ENCODE assay signal across 8 cellular contexts in genomic region chr11:606245-606644, GRCh38. TPM values are rescaled to one million over a fixed set of nuclear protein-coding genes. Genes with fewer than 3 reads are reported as not detected.
A peak's percentile ranks its signal among the peaks of the same experiment; 100 is the strongest.
DNase-seq lines count a peak whose midpoint lies in the region; ATAC-seq, FAIRE-seq and TF ChIP-seq lines count a peak whose summit lies in the region.
"Had no signal": no experiment of that assay in that cellular context is flagged by ENCODE, and none has a peak within 500 bp of the region (broad histone marks: within the 10 kb centered on the region; RNA-seq: fewer than 3 reads in every experiment).

No MANE protein-coding gene starts in this region.

- H3K9me3 ChIP-seq in aorta (ENCODE audit: control insufficient read depth, low read length) (no peaks in the 10 kb centered on the region), ascending aorta (no peaks in the 10 kb centered on the region)

- H3K27me3 Mint-ChIP-seq in activated naive CD8-positive, alpha-beta T cell treated with anti-CD3 and anti-CD28 coated beads, Interleukin-2, amount 50 U/mL, for 24 hours: no peaks in the 10 kb centered on the region
- no peaks in the 10 kb centered on the region for H3K27me3 Mint-ChIP-seq in activated naive CD8-positive, alpha-beta T cell treated with anti-CD3 and anti-CD28 coated beads for 36 hours
- H3K27me3 Mint-ChIP-seq: stimulated activated memory B cell treated with anti-CD40 and anti-IgM and Interleukin-4, amounts not matched to agents 10 μg/mL and 1 μg/mL and 100 μg/mL, for 72 hours had no signal

- H3K27ac ChIP-seq in aorta (ENCODE audit: low read depth in 1 of 2, low read length in 2 of 2): no peak overlapping the region
- no peak overlapping the region for H3K27ac ChIP-seq in ascending aorta

- no peaks in the 10 kb centered on the region for H3K9me3 Mint-ChIP-seq in activated naive CD8-positive, alpha-beta T cell treated with anti-CD3 and anti-CD28 coated beads, Interleukin-2, amount 50 U/mL, for 24 hours
- H3K9me3 Mint-ChIP-seq in activated naive CD8-positive, alpha-beta T cell treated with anti-CD3 and anti-CD28 coated beads for 36 hours: no peaks in the 10 kb centered on the region
- H3K9me3 Mint-ChIP-seq: stimulated activated memory B cell treated with anti-CD40 and anti-IgM and Interleukin-4, amounts not matched to agents 10 μg/mL and 1 μg/mL and 100 μg/mL, for 72 hours had no signal

- ATAC-seq in activated naive CD8-positive, alpha-beta T cell treated with anti-CD3 and anti-CD28 coated beads, Interleukin-2, amount 50 U/mL, for 24 hours: no peak
- peak; percentile 88 to 92 for ATAC-seq in left cardiac atrium
- peak; percentile 31 for ATAC-seq in aorta (ENCODE audit: low FRiP score)
- ATAC-seq: stimulated activated memory B cell treated with anti-CD40 and anti-IgM and Interleukin-4, amounts not matched to agents 10 μg/mL and 1 μg/mL and 100 μg/mL, for 72 hours had no signal

- peaks cover 4% of the 10 kb centered on the region for H3K4me1 Mint-ChIP-seq in activated naive CD8-positive, alpha-beta T cell treated with anti-CD3 and anti-CD28 coated beads, Interleukin-2, amount 50 U/mL, for 24 hours
- H3K4me1 Mint-ChIP-seq in activated naive CD8-positive, alpha-beta T cell treated with anti-CD3 and anti-CD28 coated beads for 36 hours: peaks cover 4% of the 10 kb centered on the region
- H3K4me1 Mint-ChIP-seq: stimulated activated memory B cell treated with anti-CD40 and anti-IgM and Interleukin-4, amounts not matched to agents 10 μg/mL and 1 μg/mL and 100 μg/mL, for 72 hours had no signal

- 59 to 64% methylated on average over 19 of the region's 19 CpGs for WGBS in aorta, 2 donors

- H3K4me1 ChIP-seq in aorta (ENCODE audit: control insufficient read depth in 1 of 2, insufficient read depth in 2 of 2, low read length in 2 of 2) (no peaks in the 10 kb centered on the region), ascending aorta (no peaks in the 10 kb centered on the region)

- H3K27ac Mint-ChIP-seq in activated naive CD8-positive, alpha-beta T cell treated with anti-CD3 and anti-CD28 coated beads, Interleukin-2, amount 50 U/mL, for 24 hours: peak overlapping the region; percentile 18
- H3K27ac Mint-ChIP-seq in activated naive CD8-positive, alpha-beta T cell treated with anti-CD3 and anti-CD28 coated beads for 36 hours: no peak overlapping the region
- H3K27ac Mint-ChIP-seq: stimulated activated memory B cell treated with anti-CD40 and anti-IgM and Interleukin-4, amounts not matched to agents 10 μg/mL and 1 μg/mL and 100 μg/mL, for 72 hours had no signal

- H3K36me3 Mint-ChIP-seq in activated naive CD8-positive, alpha-beta T cell treated with anti-CD3 and anti-CD28 coated beads, Interleukin-2, amount 50 U/mL, for 24 hours (ENCODE audit: low read depth): peaks cover 32% of the 10 kb centered on the region
- peaks cover 12% of the 10 kb centered on the region for H3K36me3 Mint-ChIP-seq in activated naive CD8-positive, alpha-beta T cell treated with anti-CD3 and anti-CD28 coated beads for 36 hours

- FAIRE-seq in GM19239 (lab: Jason Lieb, UNC): no peak

- intact Hi-C loops in left cardiac atrium (cut with DNase I) (no loop called here), aorta (cut with DNase I) (no loop called here), ascending aorta (cut with DNase I) (no loop called here)

- DNase-seq in activated naive CD8-positive, alpha-beta T cell treated with anti-CD3 and anti-CD28 coated beads, Interleukin-2, amount 50 U/mL, for 24 hours: no peak
- no peak for DNase-seq in activated naive CD8-positive, alpha-beta T cell treated with anti-CD3 and anti-CD28 coated beads for 36 hours
- DNase-seq in left cardiac atrium (peak; percentile 82), aorta (no peak), ascending aorta (ENCODE audit: low spot score in 2 of 2) (no peak), GM19239 (ENCODE audit: insufficient read length, low spot score) (no peak)
- DNase-seq: activated T-cell treated with anti-CD3 and anti-CD28 coated beads, Interleukin-2, amount 50 U/mL, for 1 hour had no signal

- H3K36me3 ChIP-seq in aorta (ENCODE audit: control insufficient read depth in 1 of 2, insufficient read depth in 2 of 2, low read length in 1 of 2) (peaks cover 5 to 15% of the 10 kb centered on the region in 2 donors), ascending aorta (peaks cover 98 to 100% of the 10 kb centered on the region in 2 donors)

- H3K27me3 ChIP-seq in aorta (ENCODE audit: control insufficient read depth in 1 of 2, insufficient read depth in 2 of 2, low read length in 1 of 2): no peaks in the 10 kb centered on the region
- no peaks in the 10 kb centered on the region for H3K27me3 ChIP-seq in ascending aorta

- no peak overlapping the region for H3K4me3 ChIP-seq in aorta (ENCODE audit: low read length in 2 of 2)
- no peak overlapping the region for H3K4me3 ChIP-seq in ascending aorta

- no peak overlapping the region for H3K4me3 Mint-ChIP-seq in activated naive CD8-positive, alpha-beta T cell treated with anti-CD3 and anti-CD28 coated beads, Interleukin-2, amount 50 U/mL, for 24 hours
- no peak overlapping the region for H3K4me3 Mint-ChIP-seq in activated naive CD8-positive, alpha-beta T cell treated with anti-CD3 and anti-CD28 coated beads for 36 hours
- H3K4me3 Mint-ChIP-seq: stimulated activated memory B cell treated with anti-CD40 and anti-IgM and Interleukin-4, amounts not matched to agents 10 μg/mL and 1 μg/mL and 100 μg/mL, for 72 hours had no signal

- TF ChIP-seq CTCF in ascending aorta (IDR thresholded peaks at IDR 0.05): no peak

RNA-seq across cellular contexts. Expression of gene IRF7, which starts 9.5 kb away (rescaled TPM):
- 10 to 100 TPM; 60.6 to 61.2 TPM for total RNA-seq in activated naive CD8-positive, alpha-beta T cell treated with anti-CD3 and anti-CD28 coated beads for 36 hours
- total RNA-seq in left cardiac atrium (10 to 100 TPM; 12.1 to 24.3 TPM), aorta (10 to 100 TPM; 23.3 to 30.9 TPM), ascending aorta (44.6 TPM)
- 10 to 100 TPM; 13.4 to 29.3 TPM for polyA plus RNA-seq in aorta

RNA-seq across cellular contexts. Expression of gene CDHR5, which starts 18.5 kb away (rescaled TPM):
- not detected for total RNA-seq in activated naive CD8-positive, alpha-beta T cell treated with anti-CD3 and anti-CD28 coated beads for 36 hours
- total RNA-seq in left cardiac atrium (not detected), aorta (not detected), ascending aorta (5.0 TPM)
- 10 to 100 TPM in 1 of 2 donors, under 1 TPM in 1; 0.79 to 39.8 TPM for polyA plus RNA-seq in aorta

RNA-seq across cellular contexts. Expression of gene SCT, which starts 20.7 kb away (rescaled TPM):
- total RNA-seq in activated naive CD8-positive, alpha-beta T cell treated with anti-CD3 and anti-CD28 coated beads for 36 hours: not detected
- total RNA-seq in left cardiac atrium (not detected), aorta (not detected), ascending aorta (not detected)
- polyA plus RNA-seq in aorta: not detected

RNA-seq across cellular contexts. Expression of gene PHRF1, which starts 30.0 kb away (rescaled TPM):
- total RNA-seq in activated naive CD8-positive, alpha-beta T cell treated with anti-CD3 and anti-CD28 coated beads for 36 hours: 10 to 100 TPM; 42.3 to 44.3 TPM
- total RNA-seq in left cardiac atrium (10 to 100 TPM; 17.3 to 21.5 TPM), aorta (10 to 100 TPM; 26.6 to 32.4 TPM), ascending aorta (25.4 TPM)
- polyA plus RNA-seq in aorta: 10 to 100 TPM in 1 of 2 donors, 1 to 10 TPM in 1; 7.6 to 18.1 TPM

RNA-seq across cellular contexts. Expression of gene DRD4, which starts 30.8 kb away (rescaled TPM):
- under 1 TPM; 0.26 to 0.37 TPM for total RNA-seq in activated naive CD8-positive, alpha-beta T cell treated with anti-CD3 and anti-CD28 coated beads for 36 hours
- total RNA-seq in left cardiac atrium (under 1 TPM; 0.15 to 0.29 TPM), aorta (1 to 10 TPM; 1.3 to 2.1 TPM), ascending aorta (not detected)
- 1 to 10 TPM in 1 of 2 donors, not detected in 1; 3.4 TPM for polyA plus RNA-seq in aorta
